In the genomic region with DNA sequence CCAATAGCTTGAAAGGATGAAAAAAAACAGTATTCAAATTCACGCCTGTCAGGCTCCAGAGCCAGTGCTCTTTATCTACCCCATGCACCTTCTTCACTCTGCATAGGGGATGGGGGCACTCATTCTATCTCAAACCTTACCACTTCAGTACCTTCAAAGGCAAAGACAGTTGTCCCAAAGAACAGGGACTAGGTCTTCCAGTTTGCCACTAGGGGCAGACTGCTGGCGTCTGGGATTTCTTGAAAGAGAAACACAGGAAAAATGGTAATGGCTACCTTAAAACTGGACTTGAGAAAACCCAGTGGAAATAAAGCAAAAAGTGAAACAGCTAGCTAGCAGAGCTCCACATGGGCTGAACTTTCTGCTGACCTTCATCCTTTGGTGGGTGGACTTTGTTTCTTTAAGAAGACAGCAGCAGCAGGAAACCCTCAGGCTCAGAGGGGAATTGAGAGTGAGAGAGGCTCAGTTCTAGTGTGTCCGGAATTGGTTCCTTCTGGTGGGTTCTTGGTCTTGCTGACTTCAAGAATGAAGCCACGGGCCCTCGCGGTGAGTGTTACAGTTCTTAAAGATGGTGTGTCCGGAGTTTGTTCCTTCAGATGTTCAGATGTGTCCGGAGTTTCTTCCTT, we compare ENCODE assay signal across 9 cellular contexts. TPM values are rescaled to one million over a fixed set of nuclear protein-coding genes. Genes with fewer than 3 reads are reported as not detected.
DNase-seq lines count a peak whose midpoint lies in the region; ATAC-seq and TF ChIP-seq lines count a peak whose summit lies in the region.
"Had no signal": no experiment of that assay in that cellular context is flagged by ENCODE, and none has a peak within 500 bp of the region (broad histone marks: within the 10 kb centered on the region; RNA-seq: fewer than 3 reads in every experiment).

No MANE protein-coding gene starts in this region.

- H3K27ac Mint-ChIP-seq in natural killer cell treated with Interleukin-12 subunit alpha and Interleukin-12 subunit beta and Interleukin-15 and Interleukin-18, amount 100 ng/mL, for 72 hours: no peak overlapping the region

- H3K27me3 ChIP-seq in DND-41 (ENCODE audit: insufficient read depth, low read length, poor library complexity): peaks cover 10% of the 10 kb centered on the region
- H3K27me3 ChIP-seq in HUES48 (ENCODE audit: control insufficient read depth, insufficient read depth, low read length): no peaks in the 10 kb centered on the region
- H3K27me3 ChIP-seq in adrenal gland: peaks cover 4% of the 10 kb centered on the region
- no peaks in the 10 kb centered on the region for H3K27me3 ChIP-seq in lower lobe of right lung (ENCODE audit: low read depth)
- H3K27me3 ChIP-seq in right cardiac atrium (ENCODE audit: control insufficient read depth, insufficient read depth): no peaks in the 10 kb centered on the region

- no peak overlapping the region for H3K4me3 Mint-ChIP-seq in natural killer cell treated with Interleukin-12 subunit alpha and Interleukin-12 subunit beta and Interleukin-15 and Interleukin-18, amount 100 ng/mL, for 72 hours

- TF ChIP-seq CTCF in DND-41 (IDR thresholded peaks at IDR 0.05; ENCODE audit: borderline replicate concordance, extremely low read depth, low read length, poor library complexity, severe bottlenecking): peak; percentile 65
- TF ChIP-seq CTCF in adrenal gland (IDR thresholded peaks at IDR 0.05): peak; percentile 21 to 44 (median 24)
- peak; percentile 39 for TF ChIP-seq CTCF in lower lobe of right lung (IDR thresholded peaks at IDR 0.05)

- H3K27me3 Mint-ChIP-seq in natural killer cell treated with Interleukin-12 subunit alpha and Interleukin-12 subunit beta and Interleukin-15 and Interleukin-18, amount 100 ng/mL, for 72 hours: peaks cover 18 to 43% of the 10 kb centered on the region in 2 donors

- ATAC-seq in DND-41 (ENCODE audit: insufficient read depth, low read depth) (no peak), lower lobe of right lung (no peak), right cardiac atrium (no peak)
- ATAC-seq in natural killer cell treated with Interleukin-12 subunit alpha and Interleukin-12 subunit beta and Interleukin-15 and Interleukin-18, amount 100 ng/mL, for 72 hours: no peak

- H3K9me3 ChIP-seq in DND-41 (ENCODE audit: insufficient read depth, low read length, severe bottlenecking): no peaks in the 10 kb centered on the region
- no peaks in the 10 kb centered on the region for H3K9me3 ChIP-seq in HUES48 (ENCODE audit: control insufficient read depth, insufficient read depth, low read length)
- H3K9me3 ChIP-seq in adrenal gland (replicated peaks in 1 of 3): no peaks in the 10 kb centered on the region
- H3K9me3 ChIP-seq in lower lobe of right lung: no peaks in the 10 kb centered on the region
- H3K9me3 ChIP-seq in right cardiac atrium (ENCODE audit: control insufficient read depth, low read length): no peaks in the 10 kb centered on the region

- no peak for DNase-seq in DND-41
- DNase-seq in adrenal gland: peak in 4 of 7 donors; percentile 17 to 32 (median 25)
- DNase-seq in lower lobe of right lung: no peak
- DNase-seq in natural killer cell treated with Interleukin-12 subunit alpha and Interleukin-12 subunit beta and Interleukin-15 and Interleukin-18, amount 100 ng/mL, for 72 hours (ENCODE audit: low spot score): no peak
- DNase-seq in UCSD-AML1 (lab: John Stamatoyannopoulos, UW; ENCODE audit: unreplicated experiment): no peak
- DNase-seq in SKM-1 treated with dmso at 0.1 percent for 144 hours (lab: John Stamatoyannopoulos, UW; ENCODE audit: unreplicated experiment): no peak
- DNase-seq in right cardiac atrium: no peak
- DNase-seq: NCI-H510A had no signal

- H3K9ac ChIP-seq in DND-41 (ENCODE audit: low read depth, low read length): no peak overlapping the region
- H3K9ac ChIP-seq in HUES48 (ENCODE audit: low read depth, low read length): no peak overlapping the region

- H3K36me3 ChIP-seq in DND-41 (ENCODE audit: insufficient read depth, low read length) (no peaks in the 10 kb centered on the region), HUES48 (ENCODE audit: control insufficient read depth, insufficient read depth, low read length) (no peaks in the 10 kb centered on the region), adrenal gland (replicated peaks in 1 of 2) (no peaks in the 10 kb centered on the region), lower lobe of right lung (no peaks in the 10 kb centered on the region)

- WGBS in adrenal gland, 4 donors: 48 to 66% (median 64%) methylated on average over 6 to 8 of the region's 8 CpGs
- 75% methylated on average over 8 of the region's 8 CpGs for WGBS in right cardiac atrium

- H3K9me3 Mint-ChIP-seq in natural killer cell treated with Interleukin-12 subunit alpha and Interleukin-12 subunit beta and Interleukin-15 and Interleukin-18, amount 100 ng/mL, for 72 hours: no peaks in the 10 kb centered on the region

- intact Hi-C loops in adrenal gland (cut with DNase I) (no loop called here), lower lobe of right lung (cut with DNase I) (no loop called here), right cardiac atrium (cut with DNase I) (no loop called here)

- H3K4me3 ChIP-seq in DND-41 (ENCODE audit: low read depth in 1 of 2, low read length in 2 of 2): no peak overlapping the region
- H3K4me3 ChIP-seq in HUES48 (ENCODE audit: low read depth, low read length): no peak overlapping the region
- no peak overlapping the region for H3K4me3 ChIP-seq in adrenal gland
- no peak overlapping the region for H3K4me3 ChIP-seq in lower lobe of right lung
- no peak overlapping the region for H3K4me3 ChIP-seq in right cardiac atrium (ENCODE audit: low read length)

- H3K4me2 ChIP-seq in DND-41 (ENCODE audit: insufficient read depth, low read length): no peak overlapping the region

- H3K27ac ChIP-seq in DND-41 (ENCODE audit: low read length) (no peak overlapping the region), HUES48 (ENCODE audit: low read depth, low read length) (peak overlapping the region; percentile 39), adrenal gland (no peak overlapping the region), lower lobe of right lung (no peak overlapping the region), right cardiac atrium (ENCODE audit: low read length) (no peak overlapping the region)

- no peaks in the 10 kb centered on the region for H4K20me1 ChIP-seq in DND-41 (ENCODE audit: insufficient read depth, low read length)

- no peaks in the 10 kb centered on the region for H3K79me2 ChIP-seq in DND-41 (ENCODE audit: insufficient read depth, low read length)

- H3K4me1 ChIP-seq in DND-41 (ENCODE audit: insufficient read depth, low read length) (no peaks in the 10 kb centered on the region), HUES48 (ENCODE audit: control insufficient read depth, insufficient read depth, low read length) (peaks cover 15% of the 10 kb centered on the region), adrenal gland (replicated peaks in 1 of 2) (peaks cover 0 to 4% of the 10 kb centered on the region in 2 donors), lower lobe of right lung (no peaks in the 10 kb centered on the region), right cardiac atrium (ENCODE audit: control insufficient read depth, insufficient read depth, low read length) (no peaks in the 10 kb centered on the region)

- H3K4me1 Mint-ChIP-seq in natural killer cell treated with Interleukin-12 subunit alpha and Interleukin-12 subunit beta and Interleukin-15 and Interleukin-18, amount 100 ng/mL, for 72 hours (ENCODE audit: low read depth in 2 of 2): no peaks in the 10 kb centered on the region

- H3K36me3 Mint-ChIP-seq in natural killer cell treated with Interleukin-12 subunit alpha and Interleukin-12 subunit beta and Interleukin-15 and Interleukin-18, amount 100 ng/mL, for 72 hours: no peaks in the 10 kb centered on the region

- no peak for TF ChIP-seq POLR2A in adrenal gland (IDR thresholded peaks at IDR 0.05)

- no peak overlapping the region; the same call in 1 of the 2 replicates for H2AFZ ChIP-seq in DND-41 (ENCODE audit: low read depth, low read length)

RNA-seq across cellular contexts. Expression of gene SLC36A1, which starts 41.0 kb away (rescaled TPM):
- 10 to 100 TPM in 5 of 8 donors, 1 to 10 TPM in 3; 6.9 to 15.4 (median 10.7) TPM for total RNA-seq in adrenal gland
- 1 to 10 TPM; 3.0 to 8.2 (median 6.4) TPM for polyA plus RNA-seq in adrenal gland
- 11.5 TPM for total RNA-seq in lower lobe of right lung
- total RNA-seq in natural killer cell treated with Interleukin-12 subunit alpha and Interleukin-12 subunit beta and Interleukin-15 and Interleukin-18, amount 100 ng/mL, for 72 hours: 10 to 100 TPM in 1 of 2 donors, 1 to 10 TPM in 1; 6.3 to 15.4 TPM
- 1 to 10 TPM; 3.0 to 6.2 (median 5.1) TPM for total RNA-seq in right cardiac atrium
- 1.3 TPM for polyA plus RNA-seq in right cardiac atrium

RNA-seq across cellular contexts. Expression of gene SLC36A2, which starts 59.1 kb away (rescaled TPM):
- total RNA-seq in adrenal gland: not detected
- polyA plus RNA-seq in adrenal gland: under 1 TPM in 2 of 3 donors, not detected in 1; 0.07 to 0.17 TPM
- not detected for total RNA-seq in lower lobe of right lung
- total RNA-seq in natural killer cell treated with Interleukin-12 subunit alpha and Interleukin-12 subunit beta and Interleukin-15 and Interleukin-18, amount 100 ng/mL, for 72 hours: not detected
- not detected for total RNA-seq in right cardiac atrium
- 0.14 TPM for polyA plus RNA-seq in right cardiac atrium

Comparison
In these comparisons a context has a peak if more than half of its experiments do, and no peak if none do; other contexts are left out.
1. DNase-seq: peak in adrenal gland (4 of 7); none in DND-41 (single experiment), lower lobe of right lung (single experiment), natural killer cell treated with Interleukin-12 subunit alpha and Interleukin-12 subunit beta and Interleukin-15 and Interleukin-18, amount 100 ng/mL, for 72 hours (single experiment), UCSD-AML1 (single experiment), SKM-1 treated with dmso at 0.1 percent for 144 hours (single experiment) and right cardiac atrium (0 of 3).
2. Peak in every context shown above with its lines, with median percentiles within 50 percentile points of each other: CTCF ChIP-seq.